In the genomic region with DNA sequence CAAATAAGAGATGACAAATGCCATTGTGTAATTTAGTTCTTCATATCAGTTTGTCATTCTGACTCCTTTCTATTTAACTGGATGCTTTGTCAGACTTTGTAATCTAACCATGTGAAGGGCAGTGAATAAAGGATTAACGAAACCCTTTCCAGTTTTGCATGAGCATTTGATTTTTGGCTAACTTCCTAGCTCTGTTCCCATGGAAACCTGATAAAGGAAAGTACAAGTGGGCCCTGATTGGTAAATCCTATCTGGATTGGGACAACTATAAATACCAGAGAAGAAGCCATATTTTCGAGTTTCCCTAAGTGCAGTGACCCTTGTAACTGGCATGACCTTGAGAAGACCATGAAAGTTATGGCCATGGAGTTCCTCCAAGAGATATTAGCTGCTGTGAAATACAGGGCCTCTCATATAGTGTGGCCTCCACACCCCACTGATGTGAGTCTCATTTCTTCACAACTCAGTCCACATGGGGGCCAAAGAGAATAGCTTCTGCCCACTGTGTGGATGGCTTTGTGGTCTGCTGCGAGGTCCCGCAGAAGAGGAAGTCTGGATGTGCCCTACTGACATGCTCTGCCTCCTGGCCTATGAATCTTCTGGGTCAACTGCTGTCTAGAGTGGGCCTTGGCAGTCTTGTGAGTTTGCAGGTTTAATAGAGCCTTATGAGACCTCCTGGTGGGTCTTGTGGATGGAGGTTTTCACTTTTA, we compare ENCODE assay signal across 12 cellular contexts. TPM values are rescaled to one million over a fixed set of nuclear protein-coding genes. Genes with fewer than 3 reads are reported as not detected.
A peak's percentile ranks its signal among the peaks of the same experiment; 100 is the strongest.
DNase-seq lines count a peak whose midpoint lies in the region; ATAC-seq, FAIRE-seq and TF ChIP-seq lines count a peak whose summit lies in the region.
"Had no signal": no experiment of that assay in that cellular context is flagged by ENCODE, and none has a peak within 500 bp of the region (broad histone marks: within the 10 kb centered on the region; RNA-seq: fewer than 3 reads in every experiment).

No MANE protein-coding gene starts in this region.

- intact Hi-C loops in lower lobe of right lung (cut with DNase I), result loop anchor here (10.0 kb wide), 1 partner anchor 129 kb away; no protein-coding TSS in a partner anchor
- intact Hi-C loops in sigmoid colon (cut with DNase I), result no loop called here

- H3K9me3 ChIP-seq in lower lobe of right lung (no peaks in the 10 kb centered on the region), sigmoid colon (no peaks in the 10 kb centered on the region)

- no peak for TF ChIP-seq CTCF in lower lobe of right lung (IDR thresholded peaks at IDR 0.05)
- TF ChIP-seq CTCF in sigmoid colon (IDR thresholded peaks at IDR 0.05), result no peak

- H3K4me3 Mint-ChIP-seq in effector memory CD8-positive, alpha-beta T cell, result no peak overlapping the region
- H3K4me3 Mint-ChIP-seq: activated naive CD4-positive, alpha-beta T cell treated with anti-CD3 and anti-CD28 coated beads, Interleukin-2, amount 10 ng/mL, durations not matched to agents 7 days and 5 days had no signal

- H3K27ac Mint-ChIP-seq in effector memory CD8-positive, alpha-beta T cell, result no peak overlapping the region
- H3K27ac Mint-ChIP-seq: activated naive CD4-positive, alpha-beta T cell treated with anti-CD3 and anti-CD28 coated beads, Interleukin-2, amount 10 ng/mL, durations not matched to agents 7 days and 5 days had no signal

- no peaks in the 10 kb centered on the region for H3K36me3 ChIP-seq in lower lobe of right lung
- no peaks in the 10 kb centered on the region for H3K36me3 ChIP-seq in sigmoid colon

- DNase-seq in SKM-1 treated with dmso at 0.1 percent for 144 hours (lab: John Stamatoyannopoulos, UW; ENCODE audit: unreplicated experiment) (peak; percentile 84), SKM-1 (lab: John Stamatoyannopoulos, UW; ENCODE audit: unreplicated experiment) (no peak), lower lobe of right lung (no peak), H54 (ENCODE audit: insufficient read length, low spot score) (no peak), sigmoid colon (no peak)
- no peak for DNase-seq in effector memory CD8-positive, alpha-beta T cell
- DNase-seq: activated naive CD4-positive, alpha-beta T cell treated with anti-CD3 and anti-CD28 coated beads, Interleukin-2, amount 10 ng/mL, durations not matched to agents 7 days and 5 days; DMS 273 treated with DMSO at 0.1 percent for 48 hours; NCI-H1092; NCI-H524 treated with DMSO at 0.1 percent for 48 hours had no signal

- H3K27me3 Mint-ChIP-seq in effector memory CD8-positive, alpha-beta T cell, result peaks cover 57 to 67% of the 10 kb centered on the region in 2 donors

- H3K9me3 Mint-ChIP-seq in effector memory CD8-positive, alpha-beta T cell, result peaks cover 0 to 2% of the 10 kb centered on the region in 2 donors
- H3K9me3 Mint-ChIP-seq: activated naive CD4-positive, alpha-beta T cell treated with anti-CD3 and anti-CD28 coated beads, Interleukin-2, amount 10 ng/mL, durations not matched to agents 7 days and 5 days had no signal

- no peaks in the 10 kb centered on the region for H3K36me3 Mint-ChIP-seq in effector memory CD8-positive, alpha-beta T cell (ENCODE audit: insufficient read depth)
- H3K36me3 Mint-ChIP-seq: activated naive CD4-positive, alpha-beta T cell treated with anti-CD3 and anti-CD28 coated beads, Interleukin-2, amount 10 ng/mL, durations not matched to agents 7 days and 5 days had no signal

- peak overlapping the region; percentile 31 for H3K27ac ChIP-seq in cingulate gyrus (ENCODE audit: low read depth, low read length)
- peak overlapping the region; percentile 5 for H3K27ac ChIP-seq in lower lobe of right lung
- H3K27ac ChIP-seq in sigmoid colon, result no peak overlapping the region

- no peak for FAIRE-seq in H54 (lab: Jason Lieb, UNC)

- ATAC-seq in lower lobe of right lung (peak; percentile 44 to 73), HG02981 (IDR thresholded peaks at IDR 0.05; ENCODE audit: unreplicated experiment) (no peak)
- no peak for ATAC-seq in effector memory CD8-positive, alpha-beta T cell (replicated peaks)

- H3K4me3 ChIP-seq in lower lobe of right lung (no peak overlapping the region), sigmoid colon (no peak overlapping the region)

- TF ChIP-seq EP300 in sigmoid colon (IDR thresholded peaks at IDR 0.05), result no peak

- H3K4me1 Mint-ChIP-seq in effector memory CD8-positive, alpha-beta T cell (ENCODE audit: low read depth in 2 of 2), result no peaks in the 10 kb centered on the region

- H3K4me1 ChIP-seq in lower lobe of right lung (peaks cover 42% of the 10 kb centered on the region), sigmoid colon (peaks cover 0 to 12% (median 9%) of the 10 kb centered on the region in 4 donors)

- TF ChIP-seq POLR2A in H54 (IDR thresholded peaks at IDR 0.05; ENCODE audit: low read depth, low read length) (no peak), sigmoid colon (IDR thresholded peaks at IDR 0.05) (no peak)

- H3K27me3 ChIP-seq in lower lobe of right lung (ENCODE audit: low read depth), result no peaks in the 10 kb centered on the region
- H3K27me3 ChIP-seq in sigmoid colon, result no peaks in the 10 kb centered on the region

- WGBS in sigmoid colon, 2 donors, result 84 to 86% methylated on average over 4 of the region's 4 CpGs

RNA-seq across cellular contexts. Expression of gene CYP1B1, which starts 38.2 kb away (rescaled TPM):
- total RNA-seq in lower lobe of right lung, result 67.0 TPM
- total RNA-seq in sigmoid colon, result 10 to 100 TPM; 12.2 to 24.6 (median 12.7) TPM
- polyA plus RNA-seq in sigmoid colon, result 1 to 10 TPM; 1.4 to 8.4 (median 1.7) TPM

Comparison
In these comparisons a context has a peak if more than half of its experiments do, and no peak if none do; other contexts are left out.
1. H3K27ac ChIP-seq: peak in cingulate gyrus (single experiment) and lower lobe of right lung (single experiment); none in sigmoid colon (0 of 4).
2. ATAC-seq: peak in lower lobe of right lung (2 of 2); none in effector memory CD8-positive, alpha-beta T cell (single experiment) and HG02981 (single experiment).